Comparison of ENCODE assay signal across 20 cellular contexts in the genomic region with DNA sequence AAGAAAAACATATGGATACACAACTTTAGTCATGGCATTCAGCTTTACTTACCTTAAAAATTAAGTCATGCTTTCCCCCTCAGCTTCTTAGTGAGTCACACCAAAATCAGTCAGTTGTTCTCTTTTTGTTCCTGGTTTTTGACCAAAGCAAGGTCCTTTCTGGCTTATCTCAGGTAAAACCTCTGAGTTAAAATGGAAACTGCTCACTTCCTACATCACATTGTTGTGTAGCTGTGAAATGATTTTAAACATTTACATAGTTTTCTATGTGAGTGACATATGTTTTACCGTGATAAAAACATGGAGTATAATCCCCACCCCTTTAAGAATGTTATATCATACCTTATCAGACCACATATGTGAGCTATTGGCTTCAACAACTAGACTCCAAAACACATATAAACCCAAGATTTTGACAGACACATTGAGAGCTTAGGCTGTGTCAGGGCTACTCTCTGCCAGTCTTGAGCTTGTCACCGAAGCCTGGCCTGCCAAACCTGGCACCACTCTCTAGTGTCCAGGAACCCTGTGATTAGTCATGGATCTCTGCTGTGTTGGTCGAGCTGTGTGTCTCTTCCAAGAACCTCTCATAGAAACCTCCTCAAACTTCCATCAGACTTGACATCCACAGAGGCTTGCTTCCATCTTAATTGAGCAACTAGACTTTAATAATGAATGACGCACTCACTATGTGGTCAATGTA.
DNase-seq lines count a peak whose midpoint lies in the region; ATAC-seq and TF ChIP-seq lines count a peak whose summit lies in the region.
"Had no signal": no experiment of that assay in that cellular context is flagged by ENCODE, and none has a peak within 500 bp of the region (broad histone marks: within the 10 kb centered on the region; RNA-seq: fewer than 3 reads in every experiment).

No MANE protein-coding gene starts in this region.

- no CpG with 5 or more reads among the region's 4 CpGs for WGBS in H9 (ENCODE audit: extremely low coverage, insufficient read length, low lambda C conversion rate)
- 87% methylated on average over 4 of the region's 4 CpGs for WGBS in body of pancreas, 2 donors

- ATAC-seq in GM19395 (IDR thresholded peaks at IDR 0.05; ENCODE audit: unreplicated experiment) (peak; percentile 70), HG02885 (IDR thresholded peaks at IDR 0.05; ENCODE audit: poor library complexity, unreplicated experiment) (peak; percentile 71), activated B cell treated with CpG ODN at 0.5 μM for 24 hours (ENCODE audit: low read depth) (peak; percentile 35), body of pancreas (no peak)

- TF ChIP-seq CTCF in GM12865 (IDR thresholded peaks at IDR 0.05; ENCODE audit: insufficient read depth, low read depth, low read length, missing control alignments) (no peak), activated B cell treated with CpG ODN at 0.5 μM for 24 hours (IDR thresholded peaks at IDR 0.05) (no peak), H9 (conservative IDR thresholded peaks at IDR 0.05) (no peak), body of pancreas (IDR thresholded peaks at IDR 0.05) (no peak)

- H2BK120ac ChIP-seq in H9 (ENCODE audit: low read depth, low read length, poor library complexity, severe bottlenecking), result no peak overlapping the region

- H3K27ac ChIP-seq in H9 (ENCODE audit: insufficient read length, low read depth, low read length) (no peak overlapping the region), body of pancreas (no peak overlapping the region)
- H3K27ac ChIP-seq: cardiac muscle cell, upper lobe of left lung had no signal

- no peak overlapping the region for H4K91ac ChIP-seq in H9 (ENCODE audit: insufficient read length, low read depth, low read length)

- POLR2A ChIA-PET in activated B cell treated with CpG ODN at 0.5 μM for 24 hours (lab: Charles Lee), result no interaction called here

- no peak overlapping the region for H3T11ph ChIP-seq in H9 (ENCODE audit: low read length)

- no peak overlapping the region for H2BK20ac ChIP-seq in H9 (ENCODE audit: low read depth, low read length, poor library complexity, severe bottlenecking)

- CTCF ChIA-PET in activated B cell treated with CpG ODN at 0.5 μM for 24 hours (lab: Charles Lee), result interaction anchor here (1.4 kb wide), 1 partner anchor 91 kb away, joined by 3 read pairs; no protein-coding TSS in a partner anchor

- intact Hi-C loops in activated B cell treated with CpG ODN at 0.5 μM for 24 hours (cut with micrococcal nuclease), result no loop called here
- intact Hi-C loops in body of pancreas (cut with DNase I), result no loop called here

- H3K79me2 ChIP-seq in H9 (ENCODE audit: insufficient read depth, low read length), result no peaks in the 10 kb centered on the region

- no peak overlapping the region for H4K5ac ChIP-seq in H9 (ENCODE audit: insufficient read length, low read depth, low read length)

- H2BK15ac ChIP-seq in H9 (ENCODE audit: low read depth, low read length), result no peak overlapping the region

- no peak overlapping the region for H2AK5ac ChIP-seq in H9 (ENCODE audit: insufficient read length, low read length)

- H3K18ac ChIP-seq in H9 (ENCODE audit: insufficient read length, low read depth, low read length), result no peak overlapping the region

- no peak overlapping the region for H3K4ac ChIP-seq in H9 (ENCODE audit: low read depth, low read length)

- DNase-seq in GM12865 (ENCODE audit: low read depth) (peak; percentile 43), activated B cell treated with CpG ODN at 0.5 μM for 24 hours (no peak), H9 (no peak), anterior cingulate cortex (lab: John Stamatoyannopoulos, UW) (no peak), activated gamma-delta T cell treated with Interleukin-2 at 50 U/mL for 16 hours (no peak), body of pancreas (no peak)
- DNase-seq: activated CD4-positive, alpha-beta T cell treated with anti-CD3 and anti-CD28 coated beads for 48 hours; activated naive CD4-positive, alpha-beta T cell treated with anti-CD3 and anti-CD28 coated beads, Interleukin-2, amount 50 U/mL, for 16 hours; activated T-cell treated with anti-CD3 and anti-CD28 coated beads for 4 hours; effector CD4-positive, alpha-beta T cell; hypothalamus; left cardiac atrium; NCI-H2171; small intestine; stimulated activated naive CD4-positive, alpha-beta T cell treated with Interleukin-2 at 50 U/mL for 16 hours; upper lobe of left lung had no signal

- H3K4me3 Mint-ChIP-seq in activated B cell treated with CpG ODN at 0.5 μM for 24 hours (no peak overlapping the region), H9 (no peak overlapping the region)
- H3K4me3 Mint-ChIP-seq: T-helper 2 cell treated with Interferon-gamma antibody and Interleukin-4, amounts not matched to agents 5 μg/mL and 100 μg/mL, for 36 hours had no signal

- H3K4me1 ChIP-seq in H9 (ENCODE audit: insufficient read depth, low read length) (peaks cover 9% of the 10 kb centered on the region; the same call in 1 of the 2 replicates), body of pancreas (no peaks in the 10 kb centered on the region)

- no peak overlapping the region for H2BK5ac ChIP-seq in H9 (ENCODE audit: insufficient read length, low read length)

- no peak overlapping the region for H4K8ac ChIP-seq in H9 (replicated peaks; ENCODE audit: insufficient read length, low read depth, low read length)

- H3K4me1 Mint-ChIP-seq in activated B cell treated with CpG ODN at 0.5 μM for 24 hours (peaks cover 34% of the 10 kb centered on the region), H9 (peaks cover 39 to 48% of the 10 kb centered on the region in 2 experiments)

- H3K79me1 ChIP-seq in H9 (ENCODE audit: insufficient read depth, low read depth, low read length, poor library complexity, severe bottlenecking), result no peaks in the 10 kb centered on the region

- H2AFZ ChIP-seq in H9 (ENCODE audit: low read length), result no peak overlapping the region

- H3K14ac ChIP-seq in H9 (ENCODE audit: insufficient read depth, low read length), result no peak overlapping the region

- no peaks in the 10 kb centered on the region for H3K27me3 ChIP-seq in H9 (ENCODE audit: insufficient read depth, low read length)
- H3K27me3 ChIP-seq in body of pancreas, result no peaks in the 10 kb centered on the region
- H3K27me3 ChIP-seq: cardiac muscle cell, upper lobe of left lung had no signal

- H3K9me3 Mint-ChIP-seq in activated B cell treated with CpG ODN at 0.5 μM for 24 hours, result no peaks in the 10 kb centered on the region
- H3K9me3 Mint-ChIP-seq in H9, result no peaks in the 10 kb centered on the region
- H3K9me3 Mint-ChIP-seq: T-helper 2 cell treated with Interferon-gamma antibody and Interleukin-4, amounts not matched to agents 5 μg/mL and 100 μg/mL, for 36 hours had no signal

- no peak overlapping the region for H3K4me3 ChIP-seq in GM12865 (ENCODE audit: low read depth, low read length)
- H3K4me3 ChIP-seq in body of pancreas, result no peak overlapping the region
- H3K4me3 ChIP-seq: cardiac muscle cell, upper lobe of left lung had no signal

- no peaks in the 10 kb centered on the region for H3K9me3 ChIP-seq in H9 (ENCODE audit: control insufficient read depth, low read depth, low read length)
- H3K9me3 ChIP-seq in body of pancreas, result no peaks in the 10 kb centered on the region
- H3K9me3 ChIP-seq: upper lobe of left lung had no signal

- no peak overlapping the region for H3K56ac ChIP-seq in H9 (ENCODE audit: insufficient read length, low read depth, low read length)

- no peak overlapping the region for H3K23ac ChIP-seq in H9 (ENCODE audit: insufficient read length, low read depth, low read length)

- H3K9ac ChIP-seq in H9 (ENCODE audit: extremely low read depth, insufficient read length, low read length), result no peak overlapping the region

- TF ChIP-seq POLR2A in body of pancreas (IDR thresholded peaks at IDR 0.05), result no peak

- no peak overlapping the region for H3K4me2 ChIP-seq in H9 (ENCODE audit: insufficient read depth, insufficient read length, low read length)

- no peaks in the 10 kb centered on the region for H3K23me2 ChIP-seq in H9 (ENCODE audit: insufficient read length, low read depth, low read length, poor library complexity, severe bottlenecking)

- no peaks in the 10 kb centered on the region for H3K36me3 ChIP-seq in body of pancreas (replicated peaks in 1 of 2; ENCODE audit: insufficient read depth in 1 of 2, low read depth in 2 of 2)
- H3K36me3 ChIP-seq: cardiac muscle cell, upper lobe of left lung had no signal

- H3K27me3 Mint-ChIP-seq in activated B cell treated with CpG ODN at 0.5 μM for 24 hours (no peaks in the 10 kb centered on the region), H9 (ENCODE audit: low read depth) (no peaks in the 10 kb centered on the region)

- no peaks in the 10 kb centered on the region for H4K20me1 ChIP-seq in H9 (ENCODE audit: control insufficient read depth, insufficient read depth, insufficient read length)

- peak overlapping the region; percentile 24 for H3K27ac Mint-ChIP-seq in activated B cell treated with CpG ODN at 0.5 μM for 24 hours
- H3K27ac Mint-ChIP-seq in H9, result no peak overlapping the region
- H3K27ac Mint-ChIP-seq: T-helper 2 cell treated with Interferon-gamma antibody and Interleukin-4, amounts not matched to agents 5 μg/mL and 100 μg/mL, for 36 hours had no signal

- no peak overlapping the region for H2BK12ac ChIP-seq in H9 (ENCODE audit: insufficient read length, low read depth, low read length)

- H3K36me3 Mint-ChIP-seq in activated B cell treated with CpG ODN at 0.5 μM for 24 hours (ENCODE audit: low read depth) (no peaks in the 10 kb centered on the region), H9 (ENCODE audit: insufficient read depth in 1 of 3, low read depth in 3 of 3) (no peaks in the 10 kb centered on the region)
